In the genomic region with DNA sequence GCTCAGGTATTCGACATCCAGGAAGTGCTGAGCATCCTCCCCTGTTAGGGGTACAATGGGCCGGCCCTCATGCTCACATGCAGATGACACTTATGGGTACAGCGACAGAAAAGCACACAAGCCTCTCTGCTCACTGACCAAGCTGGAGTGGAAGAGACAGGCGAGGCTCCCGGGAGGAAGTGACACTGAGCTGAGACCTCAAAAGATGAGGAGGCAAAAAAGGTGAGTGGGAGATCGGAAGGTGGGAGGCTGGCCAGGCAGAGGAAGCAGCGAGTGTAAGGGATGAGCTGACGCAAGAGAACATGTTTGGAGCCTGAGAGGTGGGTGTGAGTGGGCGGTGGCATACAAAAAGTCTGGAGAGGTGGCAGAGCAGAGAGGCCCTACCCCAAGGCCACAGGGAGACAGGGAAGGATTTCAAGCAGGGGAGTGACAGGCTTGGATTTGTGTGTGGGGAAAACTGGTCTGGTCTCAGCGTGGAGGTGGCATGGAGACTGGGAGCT, we compare ENCODE assay signal across 24 cellular contexts. TPM values are rescaled to one million over a fixed set of nuclear protein-coding genes. Genes with fewer than 3 reads are reported as not detected.
"Had no signal": no experiment of that assay in that cellular context is flagged by ENCODE, and none has a peak within 500 bp of the region (broad histone marks: within the 10 kb centered on the region; RNA-seq: fewer than 3 reads in every experiment).

No MANE protein-coding gene starts in this region.

- H3K9me3 ChIP-seq: body of pancreas, colonic mucosa, left lung, ovary, psoas muscle, right lobe of liver, stomach had no signal

- ATAC-seq: body of pancreas, left lung, psoas muscle, right lobe of liver had no signal

- H3K27ac ChIP-seq: body of pancreas, colonic mucosa, left lung, ovary, psoas muscle, right lobe of liver, stomach had no signal

- DNase-seq: activated B cell treated with CpG ODN at 0.5 μM for 24 hours; activated CD4-positive, alpha-beta T cell treated with anti-CD3 and anti-CD28 coated beads, Interleukin-2, amount 10 ng/mL, durations not matched to agents 7 days and 5 days; activated naive CD8-positive, alpha-beta T cell treated with anti-CD3 and anti-CD28 coated beads, Interleukin-2, amount 10 ng/mL, durations not matched to agents 7 days and 5 days; body of pancreas; central memory CD4-positive, alpha-beta T cell; colonic mucosa; endodermal cell; foreskin melanocyte; left lung; mammary epithelial cell; midbrain; ovary; psoas muscle; right lobe of liver; small intestine; stimulated activated CD4-positive, alpha-beta T cell treated with anti-CD3 and anti-CD28 coated beads, Interleukin-4, amount 100 ng/mL, for 1 hour; stomach; T-helper 9 cell had no signal

- H3K27me3 ChIP-seq: body of pancreas, colonic mucosa, left lung, ovary, right lobe of liver, stomach had no signal

- H3K4me1 Mint-ChIP-seq: activated B cell treated with CpG ODN at 0.5 μM for 24 hours, endodermal cell had no signal

- H3K27ac Mint-ChIP-seq: activated B cell treated with CpG ODN at 0.5 μM for 24 hours; activated CD4-positive, alpha-beta T cell treated with anti-CD3 and anti-CD28 coated beads, Interleukin-2, amount 10 ng/mL, durations not matched to agents 7 days and 5 days; activated naive CD8-positive, alpha-beta T cell treated with anti-CD3 and anti-CD28 coated beads, Interleukin-2, amount 10 ng/mL, durations not matched to agents 7 days and 5 days; activated T-helper 1 cell treated with anti-CD3 and anti-CD28 coated beads, Interleukin-12 subunit alpha, Interleukin-12 subunit beta, Interleukin-2, Interleukin-4 antibody, amounts not matched to agents 30 ng/mL and 10 ng/mL and 1 ng/mL, durations not matched to agents 14 hours and 24 hours and 36 hours; endodermal cell; type B pancreatic cell had no signal

- H3K36me3 ChIP-seq: colonic mucosa, ovary, right lobe of liver had no signal

- H3K4me3 ChIP-seq: body of pancreas, colonic mucosa, left lung, ovary, psoas muscle, right lobe of liver, stomach had no signal

- H3K4me1 ChIP-seq: body of pancreas, colonic mucosa, left lung, psoas muscle had no signal

- H3K27me3 Mint-ChIP-seq: activated B cell treated with CpG ODN at 0.5 μM for 24 hours; activated CD4-positive, alpha-beta T cell treated with anti-CD3 and anti-CD28 coated beads, Interleukin-2, amount 10 ng/mL, durations not matched to agents 7 days and 5 days; activated naive CD8-positive, alpha-beta T cell treated with anti-CD3 and anti-CD28 coated beads, Interleukin-2, amount 10 ng/mL, durations not matched to agents 7 days and 5 days; type B pancreatic cell had no signal

- H3K9me3 Mint-ChIP-seq: activated B cell treated with CpG ODN at 0.5 μM for 24 hours; activated CD4-positive, alpha-beta T cell treated with anti-CD3 and anti-CD28 coated beads, Interleukin-2, amount 10 ng/mL, durations not matched to agents 7 days and 5 days; activated naive CD8-positive, alpha-beta T cell treated with anti-CD3 and anti-CD28 coated beads, Interleukin-2, amount 10 ng/mL, durations not matched to agents 7 days and 5 days; activated T-helper 1 cell treated with anti-CD3 and anti-CD28 coated beads, Interleukin-12 subunit alpha, Interleukin-12 subunit beta, Interleukin-2, Interleukin-4 antibody, amounts not matched to agents 30 ng/mL and 10 ng/mL and 1 ng/mL, durations not matched to agents 14 hours and 24 hours and 36 hours; endodermal cell; type B pancreatic cell had no signal

- H3K4me3 Mint-ChIP-seq: activated B cell treated with CpG ODN at 0.5 μM for 24 hours; activated CD4-positive, alpha-beta T cell treated with anti-CD3 and anti-CD28 coated beads, Interleukin-2, amount 10 ng/mL, durations not matched to agents 7 days and 5 days; activated naive CD8-positive, alpha-beta T cell treated with anti-CD3 and anti-CD28 coated beads, Interleukin-2, amount 10 ng/mL, durations not matched to agents 7 days and 5 days; activated T-helper 1 cell treated with anti-CD3 and anti-CD28 coated beads, Interleukin-12 subunit alpha, Interleukin-12 subunit beta, Interleukin-2, Interleukin-4 antibody, amounts not matched to agents 30 ng/mL and 10 ng/mL and 1 ng/mL, durations not matched to agents 14 hours and 24 hours and 36 hours; endodermal cell; type B pancreatic cell had no signal

- H3K36me3 Mint-ChIP-seq: type B pancreatic cell had no signal

RNA-seq across cellular contexts. Expression of gene CDCP2, which starts 18.2 kb away (rescaled TPM):
- total RNA-seq: activated B cell treated with CpG ODN at 0.5 μM for 24 hours; activated CD4-positive, alpha-beta T cell treated with anti-CD3 and anti-CD28 coated beads, Interleukin-2, amount 10 ng/mL, durations not matched to agents 7 days and 5 days; activated CD8-positive, alpha-beta memory T cell treated with anti-CD3 and anti-CD28 coated beads for 36 hours; activated T-helper 1 cell treated with anti-CD3 and anti-CD28 coated beads, Interleukin-12 subunit alpha, Interleukin-12 subunit beta, Interleukin-2, Interleukin-4 antibody, amounts not matched to agents 30 ng/mL and 10 ng/mL and 1 ng/mL, durations not matched to agents 14 hours and 24 hours and 36 hours; body of pancreas; endodermal cell; epithelial cell of proximal tubule; kidney epithelial cell; mammary epithelial cell; psoas muscle; right lobe of liver; temporal lobe had no signal
- polyA plus RNA-seq: mammary epithelial cell, psoas muscle, stomach had no signal
